9 cellular contexts compared by ENCODE assay signal in the genomic region with DNA sequence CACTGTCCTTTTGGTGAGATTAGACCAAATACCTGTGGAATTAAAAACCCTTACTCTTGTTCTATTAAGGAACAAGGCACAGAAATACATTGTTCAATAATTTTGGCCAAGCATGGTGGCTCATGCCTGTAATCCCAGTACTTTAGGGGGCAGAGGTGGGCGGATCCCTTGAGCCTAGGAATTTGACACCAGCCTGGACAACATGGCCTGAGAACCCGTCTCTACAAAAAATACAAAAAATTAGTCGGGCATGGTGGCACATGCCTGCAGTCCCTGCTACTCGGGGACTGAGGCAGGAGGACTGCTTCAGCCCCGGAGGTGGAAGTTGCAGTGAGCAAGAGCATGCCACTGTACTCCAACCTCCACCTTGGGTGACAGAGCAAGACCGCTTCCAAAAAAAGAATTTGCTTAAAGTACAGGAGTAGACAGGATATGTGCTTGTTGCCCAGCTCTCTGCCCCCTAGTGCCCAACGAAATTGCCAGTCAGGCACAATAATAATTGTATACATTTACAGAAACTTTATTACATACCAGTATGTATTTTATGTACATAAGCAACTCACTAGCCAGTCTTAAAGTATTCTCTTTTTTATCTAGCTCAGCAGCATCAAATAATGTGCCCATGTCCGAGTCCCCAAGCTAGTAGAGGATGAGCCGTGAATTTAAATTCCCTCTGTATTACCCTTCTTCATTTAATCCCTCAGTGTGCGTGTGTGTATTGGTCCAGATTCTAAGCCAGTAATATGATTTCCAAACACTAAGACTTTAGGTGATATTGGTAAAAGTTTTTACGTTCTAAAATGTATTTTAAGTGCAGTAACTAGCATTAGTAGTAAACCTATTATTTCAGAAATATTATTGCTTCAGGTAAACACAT. TPM values are rescaled to one million over a fixed set of nuclear protein-coding genes. Genes with fewer than 3 reads are reported as not detected.
A peak's percentile ranks its signal among the peaks of the same experiment; 100 is the strongest.
DNase-seq lines count a peak whose midpoint lies in the region; ATAC-seq lines count a peak whose summit lies in the region.
"Had no signal": no experiment of that assay in that cellular context is flagged by ENCODE, and none has a peak within 500 bp of the region (broad histone marks: within the 10 kb centered on the region; RNA-seq: fewer than 3 reads in every experiment).

No MANE protein-coding gene starts in this region.

- H3K9ac ChIP-seq in HUES6 (ENCODE audit: low read length) = peak overlapping the region; percentile 81

- H3K27ac ChIP-seq in HUES6 (ENCODE audit: low read depth, low read length) (no peak overlapping the region), right cardiac atrium (ENCODE audit: low read length) (peak overlapping the region; percentile 48), skin epidermis (peak overlapping the region in 18 of 21 experiments; percentile 89 to 98 (median 95))

- peaks cover 22% of the 10 kb centered on the region for H3K36me3 Mint-ChIP-seq in activated T-cell treated with anti-CD3 and anti-CD28 coated beads, Interleukin-2, amount 50 U/mL, for 4 hours (ENCODE audit: insufficient read depth)

- intact Hi-C loops in right cardiac atrium (cut with DNase I) = no loop called here

- H3K9me3 ChIP-seq in HUES6 (ENCODE audit: control insufficient read depth, insufficient read depth, low read depth, low read length) (0 out of 2 replicates have a peak, but pooled peaks cover 4% of the 10 kb centered on the region), right cardiac atrium (ENCODE audit: control insufficient read depth, low read length) (no peaks in the 10 kb centered on the region)

- peaks cover 35% of the 10 kb centered on the region for H3K4me1 Mint-ChIP-seq in activated T-cell treated with anti-CD3 and anti-CD28 coated beads, Interleukin-2, amount 50 U/mL, for 4 hours (ENCODE audit: low read depth)

- peak overlapping the region; percentile 99 for H3K4me3 ChIP-seq in HUES6 (ENCODE audit: low read depth, low read length)
- peak overlapping the region; percentile 80 for H3K4me3 ChIP-seq in right cardiac atrium (ENCODE audit: low read length)
- H3K4me3 ChIP-seq in skin epidermis = peak overlapping the region; percentile 65 to 100 (median 98)

- H3K9me3 Mint-ChIP-seq in activated T-cell treated with anti-CD3 and anti-CD28 coated beads, Interleukin-2, amount 50 U/mL, for 4 hours = no peaks in the 10 kb centered on the region

- H3K27me3 Mint-ChIP-seq in activated T-cell treated with anti-CD3 and anti-CD28 coated beads, Interleukin-2, amount 50 U/mL, for 4 hours (ENCODE audit: low read depth) = no peaks in the 10 kb centered on the region

- H3K4me1 ChIP-seq in HUES6 (ENCODE audit: control insufficient read depth, insufficient read depth, low read length) (peaks cover 10% of the 10 kb centered on the region), right cardiac atrium (ENCODE audit: control insufficient read depth, insufficient read depth, low read length) (peaks cover 6% of the 10 kb centered on the region)

- H3K27me3 ChIP-seq in HUES6 (ENCODE audit: control insufficient read depth, insufficient read depth, low read length) (no peaks in the 10 kb centered on the region), right cardiac atrium (ENCODE audit: control insufficient read depth, insufficient read depth) (no peaks in the 10 kb centered on the region)

- 39% methylated on average over 11 of the region's 11 CpGs for WGBS in right cardiac atrium

- DNase-seq in CD1c-positive myeloid dendritic cell (ENCODE audit: extremely low spot score) (peak; percentile 12), right cardiac atrium (no peak), NCI-H1105 (lab: John Stamatoyannopoulos, UW) (no peak), NCI-H774 (lab: John Stamatoyannopoulos, UW) (no peak)
- no peak for DNase-seq in activated T-cell treated with anti-CD3 and anti-CD28 coated beads, Interleukin-2, amount 50 U/mL, for 4 hours

- peaks cover 42% of the 10 kb centered on the region for H3K36me3 ChIP-seq in HUES6 (ENCODE audit: control insufficient read depth, insufficient read depth, low read length)

- ATAC-seq in activated T-cell treated with anti-CD3 and anti-CD28 coated beads, Interleukin-2, amount 50 U/mL, for 4 hours = no peak
- ATAC-seq in right cardiac atrium (no peak), GM21390 (IDR thresholded peaks at IDR 0.05; ENCODE audit: unreplicated experiment) (no peak)

- peak overlapping the region; percentile 95 for H3K4me3 Mint-ChIP-seq in activated T-cell treated with anti-CD3 and anti-CD28 coated beads, Interleukin-2, amount 50 U/mL, for 4 hours

RNA-seq across cellular contexts. Expression of a gene that starts 1.4 kb away (rescaled TPM):
- 10 to 100 TPM; 54.7 to 57.5 (median 55.7) TPM for total RNA-seq in activated T-cell treated with anti-CD3 and anti-CD28 coated beads, Interleukin-2, amount 50 U/mL, for 4 hours
- total RNA-seq in right cardiac atrium = 10 to 100 TPM; 21.6 to 22.3 (median 22.0) TPM
- polyA plus RNA-seq in right cardiac atrium = 11.7 TPM

RNA-seq across cellular contexts. Expression of a gene that starts 23.6 kb away (rescaled TPM):
- 1 to 10 TPM; 4.3 to 5.7 (median 4.6) TPM for total RNA-seq in activated T-cell treated with anti-CD3 and anti-CD28 coated beads, Interleukin-2, amount 50 U/mL, for 4 hours
- 10 to 100 TPM; 12.0 to 21.4 (median 17.5) TPM for total RNA-seq in right cardiac atrium
- 8.1 TPM for polyA plus RNA-seq in right cardiac atrium

RNA-seq across cellular contexts. Expression of a gene that starts 42.8 kb away (rescaled TPM):
- total RNA-seq in activated T-cell treated with anti-CD3 and anti-CD28 coated beads, Interleukin-2, amount 50 U/mL, for 4 hours = not detected
- under 1 TPM in 3 of 4 donors, not detected in 1; 0.17 to 0.26 (median 0.23) TPM for total RNA-seq in right cardiac atrium
- 0.23 TPM for polyA plus RNA-seq in right cardiac atrium
- total RNA-seq: T-helper 1 cell treated with Interleukin-12 subunit alpha and Interleukin-12 subunit beta and Interleukin-4 antibody, amounts not matched to agents 30 ng/mL and 1 ng/mL, for 36 hours had no signal
